In genomic region chr7:117116221-117116620, GRCh38 we compare ENCODE assay signal across 17 cellular contexts.
DNase-seq lines count a peak whose midpoint lies in the region; ATAC-seq and TF ChIP-seq lines count a peak whose summit lies in the region.
"Had no signal": no experiment of that assay in that cellular context is flagged by ENCODE, and none has a peak within 500 bp of the region (broad histone marks: within the 10 kb centered on the region; RNA-seq: fewer than 3 reads in every experiment).

No MANE protein-coding gene starts in this region.

- no peaks in the 10 kb centered on the region for H3K9me3 ChIP-seq in stomach
- H3K9me3 ChIP-seq: Caco-2 had no signal

- H3K27me3 ChIP-seq in stomach = no peaks in the 10 kb centered on the region

- H3K27ac ChIP-seq in stomach = no peak overlapping the region
- H3K27ac ChIP-seq: C4-2B, HL-60 had no signal

- peaks cover 0 to 9% (median 3%) of the 10 kb centered on the region in 4 donors for H3K36me3 ChIP-seq in stomach

- H3K4me3 ChIP-seq in stomach = no peak overlapping the region
- H3K4me3 ChIP-seq: GM23338 had no signal

- H3K4me1 ChIP-seq in stomach = peaks cover 0 to 20% (median 7%) of the 10 kb centered on the region in 4 donors
- H3K4me1 ChIP-seq: Caco-2 had no signal

- TF ChIP-seq CTCF in stomach (IDR thresholded peaks at IDR 0.05) = no peak

- DNase-seq in G401 (ENCODE audit: low spot score) (peak; percentile 92), NCI-H1694 treated with DMSO at 0.1 percent for 48 hours (lab: John Stamatoyannopoulos, UW) (peak; percentile 82), NCI-H69 (lab: John Stamatoyannopoulos, UW) (peak; percentile 32), cerebellum (ENCODE audit: low spot score) (peak; percentile 59), stomach (no peak), NCI-H2107 treated with DMSO at 0.1 percent for 48 hours (lab: John Stamatoyannopoulos, UW; ENCODE audit: unreplicated experiment) (no peak)
- DNase-seq in activated CD4-positive, alpha-beta T cell treated with anti-CD3 and anti-CD28 coated beads for 48 hours = no peak
- DNase-seq: ACHN; Caco-2; CD4-positive, alpha-beta T cell; DND-41; EL; HCEC 1CT had no signal

- no peak for TF ChIP-seq POLR2A in stomach (IDR thresholded peaks at IDR 0.05)

- WGBS in stomach, 5 donors = 87 to 97% (median 91%) methylated on average over 2 of the region's 2 CpGs

- in situ Hi-C loops in G401 (cut with HindIII; ENCODE audit: low sequenced_read_pairs) = no loop called here

- intact Hi-C loops in stomach (cut with DNase I; ENCODE audit: low total_unique reads) = no loop called here

- TF ChIP-seq EP300 in stomach (IDR thresholded peaks at IDR 0.05) = no peak

- no peak for ATAC-seq in GM21515 (IDR thresholded peaks at IDR 0.05; ENCODE audit: unreplicated experiment)
- ATAC-seq: GM23338 had no signal

Comparison
In these comparisons a context has a peak if more than half of its experiments do, and no peak if none do; other contexts are left out.
1. DNase-seq: peak in G401 (single experiment), NCI-H1694 treated with DMSO at 0.1 percent for 48 hours (single experiment), NCI-H69 (single experiment) and cerebellum (single experiment); none in activated CD4-positive, alpha-beta T cell treated with anti-CD3 and anti-CD28 coated beads for 48 hours (single experiment), stomach (single experiment) and NCI-H2107 treated with DMSO at 0.1 percent for 48 hours (single experiment).